10 cellular contexts compared by ENCODE assay signal in genomic region chr20:19977373-19977770, GRCh38. TPM values are rescaled to one million over a fixed set of nuclear protein-coding genes. Genes with fewer than 3 reads are reported as not detected.
A peak's percentile ranks its signal among the peaks of the same experiment; 100 is the strongest.
DNase-seq lines count a peak whose midpoint lies in the region; ATAC-seq and TF ChIP-seq lines count a peak whose summit lies in the region.
"Had no signal": no experiment of that assay in that cellular context is flagged by ENCODE, and none has a peak within 500 bp of the region (broad histone marks: within the 10 kb centered on the region; RNA-seq: fewer than 3 reads in every experiment).

No MANE protein-coding gene starts in this region.

- H3K27me3 ChIP-seq in MG63 (no peaks in the 10 kb centered on the region), mesendoderm (ENCODE audit: insufficient read depth, low read length, poor library complexity) (no peaks in the 10 kb centered on the region), transverse colon (no peaks in the 10 kb centered on the region)

- no peak overlapping the region for H3K27ac Mint-ChIP-seq in WTC11

- DNase-seq in MG63 (peak; percentile 49), choroid plexus epithelial cell (ENCODE audit: low read depth) (peak; percentile 30), mesendoderm (no peak), transverse colon (no peak), WTC11 (ENCODE audit: low spot score) (no peak), GDM1 (lab: John Stamatoyannopoulos, UW) (no peak), left lobe of liver (ENCODE audit: low spot score) (no peak)
- DNase-seq: stimulated activated CD4-positive, alpha-beta T cell treated with anti-CD3 and anti-CD28 coated beads, Interleukin-2, amount 100 ng/mL, for 24 hours had no signal

- H3K9me3 ChIP-seq in MG63 = no peaks in the 10 kb centered on the region
- H3K9me3 ChIP-seq in transverse colon = no peaks in the 10 kb centered on the region

- no peaks in the 10 kb centered on the region for H3K36me3 Mint-ChIP-seq in WTC11

- TF ChIP-seq POLR2A in transverse colon (IDR thresholded peaks at IDR 0.05) = no peak

- no peak for TF ChIP-seq EP300 in transverse colon (IDR thresholded peaks at IDR 0.05; ENCODE audit: low read depth)

- no peaks in the 10 kb centered on the region for H3K79me1 ChIP-seq in mesendoderm (ENCODE audit: low read length)

- no peak overlapping the region for H3K56ac ChIP-seq in mesendoderm (ENCODE audit: low read length)

- no peak overlapping the region for H3K18ac ChIP-seq in mesendoderm (ENCODE audit: low read length)

- H2BK5ac ChIP-seq in mesendoderm (ENCODE audit: low read length) = no peak overlapping the region

- H3K36me3 ChIP-seq in MG63 (no peaks in the 10 kb centered on the region; the same call in 1 of the 2 replicates), mesendoderm (ENCODE audit: control insufficient read depth, insufficient read depth, low read length) (no peaks in the 10 kb centered on the region), transverse colon (peaks cover 0 to 1% (median 0%) of the 10 kb centered on the region in 4 donors)

- CTCF ChIA-PET in WTC11 (lab: Charles Lee) = interaction anchor here (0.6 to 1.3 kb wide), 2 partner anchors 16 to 75 kb away, joined by 3 read pairs; no protein-coding TSS in a partner anchor

- H2BK15ac ChIP-seq in mesendoderm (replicated peaks; ENCODE audit: low read depth) = no peak overlapping the region

- H3K4me1 ChIP-seq in mesendoderm (ENCODE audit: control insufficient read depth, low read depth, low read length) (peaks cover 2% of the 10 kb centered on the region), transverse colon (peaks cover 10 to 51% (median 25%) of the 10 kb centered on the region in 4 donors)

- no peak overlapping the region for H3K23ac ChIP-seq in mesendoderm (ENCODE audit: low read length)

- no peaks in the 10 kb centered on the region for H3K27me3 Mint-ChIP-seq in WTC11 (ENCODE audit: low read depth)

- TF ChIP-seq CTCF in choroid plexus epithelial cell (conservative IDR thresholded peaks at IDR 0.05; ENCODE audit: low read depth, low read length) (no peak), transverse colon (IDR thresholded peaks at IDR 0.05) (no peak), WTC11 (IDR thresholded peaks at IDR 0.05) (no peak)

- peak overlapping the region; percentile 5 for H3K4ac ChIP-seq in mesendoderm (ENCODE audit: low read depth, low read length)

- H3K27ac ChIP-seq in mesendoderm (ENCODE audit: low read depth, low read length) (peak overlapping the region; percentile 51), transverse colon (peak overlapping the region; percentile 86 to 94 (median 88))
- H3K27ac ChIP-seq: SK-N-MC had no signal

- H3K4me3 ChIP-seq in MG63 (peak overlapping the region; percentile 72), choroid plexus epithelial cell (ENCODE audit: low read depth, low read length) (peak overlapping the region; percentile 84), mesendoderm (ENCODE audit: low read length) (no peak overlapping the region), transverse colon (peak overlapping the region in 2 of 4 donors; percentile 35 to 47)
- H3K4me3 ChIP-seq: SK-N-MC had no signal

- peaks cover 6% of the 10 kb centered on the region for H3K4me1 Mint-ChIP-seq in WTC11

- no peak overlapping the region for H2BK120ac ChIP-seq in mesendoderm (ENCODE audit: low read depth, low read length)

- no peak overlapping the region for H4K8ac ChIP-seq in mesendoderm (ENCODE audit: low read depth, low read length)

- no peak overlapping the region for H3K4me2 ChIP-seq in mesendoderm (ENCODE audit: low read length)

- no peak for ATAC-seq in WTC11
- no peak for ATAC-seq in left lobe of liver
- ATAC-seq in HG03159 (IDR thresholded peaks at IDR 0.05; ENCODE audit: unreplicated experiment) = no peak

- no peaks in the 10 kb centered on the region for H3K9me3 Mint-ChIP-seq in WTC11

- no peak overlapping the region for H3K4me3 Mint-ChIP-seq in WTC11

- H2AK5ac ChIP-seq in mesendoderm (ENCODE audit: low read length) = no peak overlapping the region

- no peak overlapping the region for H4K5ac ChIP-seq in mesendoderm (ENCODE audit: low read length)

- in situ Hi-C loops in transverse colon (cut with MboI; ENCODE audit: low pct_ligation_motif_present in 1 of 4, low pct_unique_long_range_greater_than_20kb in 1 of 4, low sequenced_read_pairs in 3 of 4) = no loop called here

- POLR2A ChIA-PET in WTC11 (lab: Charles Lee) = no interaction called here

- WGBS in mesendoderm (ENCODE audit: extremely low coverage, insufficient coverage, low lambda C conversion rate) = no CpG with 5 or more reads among the region's 5 CpGs
- WGBS in transverse colon (ENCODE audit: low coverage in 1 of 2), 2 donors = 67% methylated on average over 5 of the region's 5 CpGs; no CpG with 5 or more reads in 1 of the 2 donors

- no peak overlapping the region for H3K9ac ChIP-seq in mesendoderm (ENCODE audit: low read length)

- no peaks in the 10 kb centered on the region for H3K79me2 ChIP-seq in mesendoderm (ENCODE audit: control insufficient read depth, insufficient read depth, low read length)

- intact Hi-C loops in transverse colon (cut with DNase I; ENCODE audit: low total_unique reads) = loop anchor here (10.0 kb wide), 1 partner anchor 93 kb away; no protein-coding TSS in a partner anchor

TF ChIP-seq in WTC11, 78 proteins besides CTCF, POLR2A, EP300 and RAD21 (continues in another document):
- TF ChIP-seq ZNF512 (CRISPR knock-in tag; IDR thresholded peaks at IDR 0.05; ENCODE audit: borderline replicate concordance) = no peak
- no peak for TF ChIP-seq ARID4B (CRISPR knock-in tag; IDR thresholded peaks at IDR 0.05; ENCODE audit: borderline replicate concordance)
- TF ChIP-seq RORB (CRISPR knock-in tag; IDR thresholded peaks at IDR 0.05) = no peak
- TF ChIP-seq ELF4 (CRISPR knock-in tag; IDR thresholded peaks at IDR 0.05; ENCODE audit: low read depth) = no peak
- TF ChIP-seq FOXP1 (CRISPR knock-in tag; IDR thresholded peaks at IDR 0.05; ENCODE audit: borderline replicate concordance) = no peak
- no peak for TF ChIP-seq IRF1 (CRISPR knock-in tag; IDR thresholded peaks at IDR 0.05)
- no peak for TF ChIP-seq NR2C2 (CRISPR knock-in tag; IDR thresholded peaks at IDR 0.05)
- no peak for TF ChIP-seq TEAD1 (CRISPR knock-in tag; IDR thresholded peaks at IDR 0.05)

RNA-seq across cellular contexts. Expression of gene NAA20, which starts 39.8 kb away (rescaled TPM):
- 86.6 and 105 TPM in 2 replicates for total RNA-seq in MG63 (2014; rRNA removed; shearing (Covaris generic); ENCODE audit: low replicate concordance)
- polyA plus RNA-seq in mesendoderm (2013, experiment 1 of 2) = 58.4 TPM
- 54.4 TPM for polyA plus RNA-seq in mesendoderm (2013, experiment 2 of 2)
- total RNA-seq in transverse colon = 10 to 100 TPM; 26.5 to 58.0 (median 32.7) TPM
- total RNA-seq in WTC11 (2021) = 28.9 to 34.0 TPM (median 30.6 TPM) in 3 replicates
- 34.7 TPM for total RNA-seq in left lobe of liver

Comparison
In these comparisons a context has a peak if more than half of its experiments do, and no peak if none do; other contexts are left out.
1. DNase-seq: peak in MG63 (single experiment) and choroid plexus epithelial cell (single experiment); none in mesendoderm (single experiment), transverse colon (single experiment), WTC11 (single experiment), GDM1 (single experiment) and left lobe of liver (single experiment).